Comparison of ENCODE assay signal across 18 cellular contexts in genomic region chr9:21551401-21551800, GRCh38.
DNase-seq lines count a peak whose midpoint lies in the region; ATAC-seq and TF ChIP-seq lines count a peak whose summit lies in the region.
"Had no signal": no experiment of that assay in that cellular context is flagged by ENCODE, and none has a peak within 500 bp of the region (broad histone marks: within the 10 kb centered on the region; RNA-seq: fewer than 3 reads in every experiment).

No MANE protein-coding gene starts in this region.

- H3K4me1 ChIP-seq in PC-9 (replicated peaks; ENCODE audit: insufficient read depth): peaks cover 3% of the 10 kb centered on the region; the same call in 1 of the 2 replicates
- peaks cover 28% of the 10 kb centered on the region for H3K4me1 ChIP-seq in smooth muscle cell (ENCODE audit: low read depth)
- peaks cover 6% of the 10 kb centered on the region for H3K4me1 ChIP-seq in suprapubic skin

- ATAC-seq in GM21529 (IDR thresholded peaks at IDR 0.05; ENCODE audit: unreplicated experiment): no peak
- ATAC-seq: activated T-helper 17 cell treated with anti-CD3 and anti-CD28 coated beads, Interleukin-2, amount 50 U/mL, for 72 hours; left lobe of liver; SK-N-SH treated with all-trans-retinoic acid at 6 μM for 48 hours had no signal

- CTCF ChIA-PET in PC-9 (lab: Charles Lee): no interaction called here

- H3K4me2 ChIP-seq in PC-9 (peak overlapping the region; percentile 19; the same call in 1 of the 2 replicates), smooth muscle cell (peak overlapping the region; percentile 54)

- peak overlapping the region; percentile 19; the same call in 1 of the 2 replicates for H3K27ac ChIP-seq in PC-9
- H3K27ac ChIP-seq in smooth muscle cell (ENCODE audit: low read depth): peak overlapping the region; percentile 59
- H3K27ac ChIP-seq in suprapubic skin: no peak overlapping the region

- no TSS peak for BruUV-seq in PC-9 (replicated peaks; lab: Mats Ljungman, UMichigan)

- peaks cover 8% of the 10 kb centered on the region; the same call in 1 of the 2 replicates for H4K20me1 ChIP-seq in PC-9 (ENCODE audit: insufficient read depth)
- H4K20me1 ChIP-seq in smooth muscle cell (ENCODE audit: low read depth): peaks cover 46% of the 10 kb centered on the region

- no peaks in the 10 kb centered on the region for H3K9me2 ChIP-seq in PC-9 (ENCODE audit: insufficient read depth)

- H3K9me3 ChIP-seq in PC-9 (ENCODE audit: insufficient read depth, low read depth) (no peaks in the 10 kb centered on the region), smooth muscle cell (replicated peaks; ENCODE audit: low read depth) (no peaks in the 10 kb centered on the region), suprapubic skin (no peaks in the 10 kb centered on the region)

- H3K4me3 ChIP-seq in PC-9 (no peak overlapping the region), epithelial cell of esophagus (ENCODE audit: low read length) (peak overlapping the region; percentile 89), smooth muscle cell (no peak overlapping the region), suprapubic skin (no peak overlapping the region)

- H3K79me2 ChIP-seq in PC-9 (ENCODE audit: low read depth) (peaks cover 100% of the 10 kb centered on the region), smooth muscle cell (ENCODE audit: low read depth) (peaks cover 100% of the 10 kb centered on the region)

- 79% methylated on average over 2 of the region's 2 CpGs for WGBS in smooth muscle cell (ENCODE audit: low lambda C conversion rate)
- WGBS in suprapubic skin: 64% methylated on average over 2 of the region's 2 CpGs

- TF ChIP-seq POLR2A in suprapubic skin (IDR thresholded peaks at IDR 0.05): no peak

- H2AFZ ChIP-seq in PC-9: no peak overlapping the region
- H2AFZ ChIP-seq in smooth muscle cell (ENCODE audit: low read depth): no peak overlapping the region

- TF ChIP-seq CTCF in PC-9 (conservative IDR thresholded peaks at IDR 0.05) (no peak), epithelial cell of esophagus (IDR thresholded peaks at IDR 0.05; ENCODE audit: insufficient read depth, low read depth, low read length, missing control alignments) (no peak), smooth muscle cell (IDR thresholded peaks at IDR 0.05; ENCODE audit: borderline replicate concordance, insufficient read depth, poor library complexity, severe bottlenecking) (no peak), suprapubic skin (IDR thresholded peaks at IDR 0.05) (no peak)

- DNase-seq in HCEC 1CT (peak; percentile 41), PC-9 (peak in 1 of 2 experiments; percentile 42), epithelial cell of esophagus (ENCODE audit: low read depth) (no peak), smooth muscle cell (lab: John Stamatoyannopoulos, UW; ENCODE audit: unreplicated experiment) (no peak), suprapubic skin (ENCODE audit: low spot score in 2 of 2) (no peak)
- DNase-seq in activated CD4-positive, alpha-beta T cell treated with anti-CD3 and anti-CD28 coated beads, Interleukin-2, amount 50 U/mL, for 1 hour: no peak
- DNase-seq: activated CD4-positive, alpha-beta T cell treated with anti-CD3 and anti-CD28 coated beads, Interleukin-2, amount 10 ng/mL, durations not matched to agents 7 days and 5 days; CD4-positive, alpha-beta T cell; Karpas-422; naive B cell; NCI-H524; nucleus accumbens; stimulated activated CD4-positive, alpha-beta T cell treated with anti-CD3 and anti-CD28 coated beads, Interleukin-4, amount 100 ng/mL, for 1 hour; stimulated activated naive CD4-positive, alpha-beta T cell had no signal

- no peaks in the 10 kb centered on the region for H3K27me3 ChIP-seq in PC-9 (ENCODE audit: insufficient read depth, low read depth)
- H3K27me3 ChIP-seq in smooth muscle cell (ENCODE audit: low read depth): no peaks in the 10 kb centered on the region
- peaks cover 16% of the 10 kb centered on the region for H3K27me3 ChIP-seq in suprapubic skin

- intact Hi-C loops in PC-9 (cut with micrococcal nuclease; ENCODE audit: unreplicated experiment): loop anchor here (10.0 kb wide), 1 partner anchor 227 kb away; no protein-coding TSS in a partner anchor

- H3K36me3 ChIP-seq in PC-9 (ENCODE audit: low read depth) (0 out of 2 replicates have a peak, but pooled peaks cover 5% of the 10 kb centered on the region), smooth muscle cell (ENCODE audit: low read depth) (no peaks in the 10 kb centered on the region), suprapubic skin (no peaks in the 10 kb centered on the region)

- POLR2A ChIA-PET in PC-9 (lab: Charles Lee; ENCODE audit: unreplicated experiment): interaction anchor here (0.7 kb wide), 1 partner anchor 596 kb away, joined by 3 read pairs; no protein-coding TSS in a partner anchor

- H3F3A ChIP-seq in PC-9 (ENCODE audit: insufficient read depth, low read depth): no peaks in the 10 kb centered on the region
- no peaks in the 10 kb centered on the region for H3F3A ChIP-seq in smooth muscle cell (ENCODE audit: low read depth)

- no peak overlapping the region for H3K9ac ChIP-seq in smooth muscle cell (ENCODE audit: low read depth)

- no peak for TF ChIP-seq EP300 in suprapubic skin (IDR thresholded peaks at IDR 0.05)
